2 cellular contexts compared by ENCODE assay signal in the genomic region with DNA sequence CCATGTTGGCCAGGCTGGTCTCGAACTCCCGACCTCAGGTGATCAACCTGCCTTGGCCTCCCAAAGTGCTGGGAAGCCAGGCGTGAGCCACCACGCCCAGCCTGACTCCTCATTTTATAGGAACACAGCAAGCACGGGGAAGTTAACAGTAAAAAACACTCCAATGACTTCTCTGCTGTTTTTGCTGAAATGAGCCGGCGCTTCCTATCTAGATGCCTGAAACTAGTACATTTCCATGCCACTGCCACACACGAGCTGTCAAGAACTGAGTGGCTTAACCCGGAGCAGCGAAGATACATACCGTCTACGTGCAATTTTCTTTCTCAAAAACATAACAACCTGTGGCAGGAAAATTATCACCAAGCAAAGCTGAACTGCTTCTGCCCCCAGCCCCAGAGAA.
TF ChIP-seq lines count a peak whose summit lies in the region.

No MANE protein-coding gene starts in this region.

TF ChIP-seq in GM23338, 12 proteins besides CTCF, POLR2A, EP300 and RAD21:
- TF ChIP-seq, protein P1, sequence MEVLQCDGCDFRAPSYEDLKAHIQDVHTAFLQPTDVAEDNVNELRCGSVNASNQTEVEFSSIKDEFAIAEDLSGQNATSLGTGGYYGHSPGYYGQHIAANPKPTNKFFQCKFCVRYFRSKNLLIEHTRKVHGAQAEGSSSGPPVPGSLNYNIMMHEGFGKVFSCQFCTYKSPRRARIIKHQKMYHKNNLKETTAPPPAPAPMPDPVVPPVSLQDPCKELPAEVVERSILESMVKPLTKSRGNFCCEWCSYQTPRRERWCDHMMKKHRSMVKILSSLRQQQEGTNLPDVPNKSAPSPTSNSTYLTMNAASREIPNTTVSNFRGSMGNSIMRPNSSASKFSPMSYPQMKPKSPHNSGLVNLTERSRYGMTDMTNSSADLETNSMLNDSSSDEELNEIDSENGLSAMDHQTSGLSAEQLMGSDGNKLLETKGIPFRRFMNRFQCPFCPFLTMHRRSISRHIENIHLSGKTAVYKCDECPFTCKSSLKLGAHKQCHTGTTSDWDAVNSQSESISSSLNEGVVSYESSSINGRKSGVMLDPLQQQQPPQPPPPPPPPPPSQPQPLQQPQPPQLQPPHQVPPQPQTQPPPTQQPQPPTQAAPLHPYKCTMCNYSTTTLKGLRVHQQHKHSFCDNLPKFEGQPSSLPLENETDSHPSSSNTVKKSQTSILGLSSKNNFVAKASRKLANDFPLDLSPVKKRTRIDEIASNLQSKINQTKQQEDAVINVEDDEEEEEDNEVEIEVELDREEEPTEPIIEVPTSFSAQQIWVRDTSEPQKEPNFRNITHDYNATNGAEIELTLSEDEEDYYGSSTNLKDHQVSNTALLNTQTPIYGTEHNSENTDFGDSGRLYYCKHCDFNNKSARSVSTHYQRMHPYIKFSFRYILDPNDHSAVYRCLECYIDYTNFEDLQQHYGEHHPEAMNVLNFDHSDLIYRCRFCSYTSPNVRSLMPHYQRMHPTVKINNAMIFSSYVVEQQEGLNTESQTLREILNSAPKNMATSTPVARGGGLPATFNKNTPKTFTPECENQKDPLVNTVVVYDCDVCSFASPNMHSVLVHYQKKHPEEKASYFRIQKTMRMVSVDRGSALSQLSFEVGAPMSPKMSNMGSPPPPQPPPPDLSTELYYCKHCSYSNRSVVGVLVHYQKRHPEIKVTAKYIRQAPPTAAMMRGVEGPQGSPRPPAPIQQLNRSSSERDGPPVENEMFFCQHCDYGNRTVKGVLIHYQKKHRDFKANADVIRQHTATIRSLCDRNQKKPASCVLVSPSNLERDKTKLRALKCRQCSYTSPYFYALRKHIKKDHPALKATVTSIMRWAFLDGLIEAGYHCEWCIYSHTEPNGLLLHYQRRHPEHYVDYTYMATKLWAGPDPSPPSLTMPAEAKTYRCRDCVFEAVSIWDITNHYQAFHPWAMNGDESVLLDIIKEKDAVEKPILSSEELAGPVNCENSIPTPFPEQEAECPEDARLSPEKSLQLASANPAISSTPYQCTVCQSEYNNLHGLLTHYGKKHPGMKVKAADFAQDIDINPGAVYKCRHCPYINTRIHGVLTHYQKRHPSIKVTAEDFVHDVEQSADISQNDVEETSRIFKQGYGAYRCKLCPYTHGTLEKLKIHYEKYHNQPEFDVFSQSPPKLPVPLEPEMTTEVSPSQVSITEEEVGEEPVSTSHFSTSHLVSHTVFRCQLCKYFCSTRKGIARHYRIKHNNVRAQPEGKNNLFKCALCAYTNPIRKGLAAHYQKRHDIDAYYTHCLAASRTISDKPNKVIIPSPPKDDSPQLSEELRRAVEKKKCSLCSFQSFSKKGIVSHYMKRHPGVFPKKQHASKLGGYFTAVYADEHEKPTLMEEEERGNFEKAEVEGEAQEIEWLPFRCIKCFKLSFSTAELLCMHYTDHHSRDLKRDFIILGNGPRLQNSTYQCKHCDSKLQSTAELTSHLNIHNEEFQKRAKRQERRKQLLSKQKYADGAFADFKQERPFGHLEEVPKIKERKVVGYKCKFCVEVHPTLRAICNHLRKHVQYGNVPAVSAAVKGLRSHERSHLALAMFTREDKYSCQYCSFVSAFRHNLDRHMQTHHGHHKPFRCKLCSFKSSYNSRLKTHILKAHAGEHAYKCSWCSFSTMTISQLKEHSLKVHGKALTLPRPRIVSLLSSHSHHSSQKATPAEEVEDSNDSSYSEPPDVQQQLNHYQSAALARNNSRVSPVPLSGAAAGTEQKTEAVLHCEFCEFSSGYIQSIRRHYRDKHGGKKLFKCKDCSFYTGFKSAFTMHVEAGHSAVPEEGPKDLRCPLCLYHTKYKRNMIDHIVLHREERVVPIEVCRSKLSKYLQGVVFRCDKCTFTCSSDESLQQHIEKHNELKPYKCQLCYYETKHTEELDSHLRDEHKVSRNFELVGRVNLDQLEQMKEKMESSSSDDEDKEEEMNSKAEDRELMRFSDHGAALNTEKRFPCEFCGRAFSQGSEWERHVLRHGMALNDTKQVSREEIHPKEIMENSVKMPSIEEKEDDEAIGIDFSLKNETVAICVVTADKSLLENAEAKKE (CRISPR knock-in tag; IDR thresholded peaks at IDR 0.05) = no peak
- no peak for TF ChIP-seq ZNF331 (CRISPR knock-in tag; IDR thresholded peaks at IDR 0.05; ENCODE audit: low read depth)
- TF ChIP-seq, protein P2, sequence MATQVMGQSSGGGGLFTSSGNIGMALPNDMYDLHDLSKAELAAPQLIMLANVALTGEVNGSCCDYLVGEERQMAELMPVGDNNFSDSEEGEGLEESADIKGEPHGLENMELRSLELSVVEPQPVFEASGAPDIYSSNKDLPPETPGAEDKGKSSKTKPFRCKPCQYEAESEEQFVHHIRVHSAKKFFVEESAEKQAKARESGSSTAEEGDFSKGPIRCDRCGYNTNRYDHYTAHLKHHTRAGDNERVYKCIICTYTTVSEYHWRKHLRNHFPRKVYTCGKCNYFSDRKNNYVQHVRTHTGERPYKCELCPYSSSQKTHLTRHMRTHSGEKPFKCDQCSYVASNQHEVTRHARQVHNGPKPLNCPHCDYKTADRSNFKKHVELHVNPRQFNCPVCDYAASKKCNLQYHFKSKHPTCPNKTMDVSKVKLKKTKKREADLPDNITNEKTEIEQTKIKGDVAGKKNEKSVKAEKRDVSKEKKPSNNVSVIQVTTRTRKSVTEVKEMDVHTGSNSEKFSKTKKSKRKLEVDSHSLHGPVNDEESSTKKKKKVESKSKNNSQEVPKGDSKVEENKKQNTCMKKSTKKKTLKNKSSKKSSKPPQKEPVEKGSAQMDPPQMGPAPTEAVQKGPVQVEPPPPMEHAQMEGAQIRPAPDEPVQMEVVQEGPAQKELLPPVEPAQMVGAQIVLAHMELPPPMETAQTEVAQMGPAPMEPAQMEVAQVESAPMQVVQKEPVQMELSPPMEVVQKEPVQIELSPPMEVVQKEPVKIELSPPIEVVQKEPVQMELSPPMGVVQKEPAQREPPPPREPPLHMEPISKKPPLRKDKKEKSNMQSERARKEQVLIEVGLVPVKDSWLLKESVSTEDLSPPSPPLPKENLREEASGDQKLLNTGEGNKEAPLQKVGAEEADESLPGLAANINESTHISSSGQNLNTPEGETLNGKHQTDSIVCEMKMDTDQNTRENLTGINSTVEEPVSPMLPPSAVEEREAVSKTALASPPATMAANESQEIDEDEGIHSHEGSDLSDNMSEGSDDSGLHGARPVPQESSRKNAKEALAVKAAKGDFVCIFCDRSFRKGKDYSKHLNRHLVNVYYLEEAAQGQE (IDR thresholded peaks at IDR 0.05; ENCODE audit: unreplicated experiment) = no peak
- TF ChIP-seq NANOG (IDR thresholded peaks at IDR 0.05; ENCODE audit: borderline replicate concordance) = no peak
- no peak for TF ChIP-seq JUNB (IDR thresholded peaks at IDR 0.05; ENCODE audit: unreplicated experiment)

TF ChIP-seq in WTC11, 78 proteins besides CTCF, POLR2A, EP300 and RAD21 (continued from another document):
- TF ChIP-seq, protein P3, sequence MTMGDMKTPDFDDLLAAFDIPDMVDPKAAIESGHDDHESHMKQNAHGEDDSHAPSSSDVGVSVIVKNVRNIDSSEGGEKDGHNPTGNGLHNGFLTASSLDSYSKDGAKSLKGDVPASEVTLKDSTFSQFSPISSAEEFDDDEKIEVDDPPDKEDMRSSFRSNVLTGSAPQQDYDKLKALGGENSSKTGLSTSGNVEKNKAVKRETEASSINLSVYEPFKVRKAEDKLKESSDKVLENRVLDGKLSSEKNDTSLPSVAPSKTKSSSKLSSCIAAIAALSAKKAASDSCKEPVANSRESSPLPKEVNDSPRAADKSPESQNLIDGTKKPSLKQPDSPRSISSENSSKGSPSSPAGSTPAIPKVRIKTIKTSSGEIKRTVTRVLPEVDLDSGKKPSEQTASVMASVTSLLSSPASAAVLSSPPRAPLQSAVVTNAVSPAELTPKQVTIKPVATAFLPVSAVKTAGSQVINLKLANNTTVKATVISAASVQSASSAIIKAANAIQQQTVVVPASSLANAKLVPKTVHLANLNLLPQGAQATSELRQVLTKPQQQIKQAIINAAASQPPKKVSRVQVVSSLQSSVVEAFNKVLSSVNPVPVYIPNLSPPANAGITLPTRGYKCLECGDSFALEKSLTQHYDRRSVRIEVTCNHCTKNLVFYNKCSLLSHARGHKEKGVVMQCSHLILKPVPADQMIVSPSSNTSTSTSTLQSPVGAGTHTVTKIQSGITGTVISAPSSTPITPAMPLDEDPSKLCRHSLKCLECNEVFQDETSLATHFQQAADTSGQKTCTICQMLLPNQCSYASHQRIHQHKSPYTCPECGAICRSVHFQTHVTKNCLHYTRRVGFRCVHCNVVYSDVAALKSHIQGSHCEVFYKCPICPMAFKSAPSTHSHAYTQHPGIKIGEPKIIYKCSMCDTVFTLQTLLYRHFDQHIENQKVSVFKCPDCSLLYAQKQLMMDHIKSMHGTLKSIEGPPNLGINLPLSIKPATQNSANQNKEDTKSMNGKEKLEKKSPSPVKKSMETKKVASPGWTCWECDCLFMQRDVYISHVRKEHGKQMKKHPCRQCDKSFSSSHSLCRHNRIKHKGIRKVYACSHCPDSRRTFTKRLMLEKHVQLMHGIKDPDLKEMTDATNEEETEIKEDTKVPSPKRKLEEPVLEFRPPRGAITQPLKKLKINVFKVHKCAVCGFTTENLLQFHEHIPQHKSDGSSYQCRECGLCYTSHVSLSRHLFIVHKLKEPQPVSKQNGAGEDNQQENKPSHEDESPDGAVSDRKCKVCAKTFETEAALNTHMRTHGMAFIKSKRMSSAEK (CRISPR knock-in tag; IDR thresholded peaks at IDR 0.05; ENCODE audit: borderline replicate concordance) = no peak
- TF ChIP-seq, protein P4, sequence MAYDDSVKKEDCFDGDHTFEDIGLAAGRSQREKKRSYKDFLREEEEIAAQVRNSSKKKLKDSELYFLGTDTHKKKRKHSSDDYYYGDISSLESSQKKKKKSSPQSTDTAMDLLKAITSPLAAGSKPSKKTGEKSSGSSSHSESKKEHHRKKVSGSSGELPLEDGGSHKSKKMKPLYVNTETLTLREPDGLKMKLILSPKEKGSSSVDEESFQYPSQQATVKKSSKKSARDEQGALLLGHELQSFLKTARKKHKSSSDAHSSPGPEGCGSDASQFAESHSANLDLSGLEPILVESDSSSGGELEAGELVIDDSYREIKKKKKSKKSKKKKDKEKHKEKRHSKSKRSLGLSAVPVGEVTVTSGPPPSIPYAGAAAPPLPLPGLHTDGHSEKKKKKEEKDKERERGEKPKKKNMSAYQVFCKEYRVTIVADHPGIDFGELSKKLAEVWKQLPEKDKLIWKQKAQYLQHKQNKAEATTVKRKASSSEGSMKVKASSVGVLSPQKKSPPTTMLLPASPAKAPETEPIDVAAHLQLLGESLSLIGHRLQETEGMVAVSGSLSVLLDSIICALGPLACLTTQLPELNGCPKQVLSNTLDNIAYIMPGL (CRISPR knock-in tag; IDR thresholded peaks at IDR 0.05) = no peak
- no peak for TF ChIP-seq CREB1 (CRISPR knock-in tag; IDR thresholded peaks at IDR 0.05)
- TF ChIP-seq, protein P5, sequence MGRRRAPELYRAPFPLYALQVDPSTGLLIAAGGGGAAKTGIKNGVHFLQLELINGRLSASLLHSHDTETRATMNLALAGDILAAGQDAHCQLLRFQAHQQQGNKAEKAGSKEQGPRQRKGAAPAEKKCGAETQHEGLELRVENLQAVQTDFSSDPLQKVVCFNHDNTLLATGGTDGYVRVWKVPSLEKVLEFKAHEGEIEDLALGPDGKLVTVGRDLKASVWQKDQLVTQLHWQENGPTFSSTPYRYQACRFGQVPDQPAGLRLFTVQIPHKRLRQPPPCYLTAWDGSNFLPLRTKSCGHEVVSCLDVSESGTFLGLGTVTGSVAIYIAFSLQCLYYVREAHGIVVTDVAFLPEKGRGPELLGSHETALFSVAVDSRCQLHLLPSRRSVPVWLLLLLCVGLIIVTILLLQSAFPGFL (CRISPR knock-in tag; IDR thresholded peaks at IDR 0.05; ENCODE audit: borderline replicate concordance) = no peak
- no peak for TF ChIP-seq FOXJ3 (CRISPR knock-in tag; IDR thresholded peaks at IDR 0.05; ENCODE audit: borderline replicate concordance)
- TF ChIP-seq, protein P6, sequence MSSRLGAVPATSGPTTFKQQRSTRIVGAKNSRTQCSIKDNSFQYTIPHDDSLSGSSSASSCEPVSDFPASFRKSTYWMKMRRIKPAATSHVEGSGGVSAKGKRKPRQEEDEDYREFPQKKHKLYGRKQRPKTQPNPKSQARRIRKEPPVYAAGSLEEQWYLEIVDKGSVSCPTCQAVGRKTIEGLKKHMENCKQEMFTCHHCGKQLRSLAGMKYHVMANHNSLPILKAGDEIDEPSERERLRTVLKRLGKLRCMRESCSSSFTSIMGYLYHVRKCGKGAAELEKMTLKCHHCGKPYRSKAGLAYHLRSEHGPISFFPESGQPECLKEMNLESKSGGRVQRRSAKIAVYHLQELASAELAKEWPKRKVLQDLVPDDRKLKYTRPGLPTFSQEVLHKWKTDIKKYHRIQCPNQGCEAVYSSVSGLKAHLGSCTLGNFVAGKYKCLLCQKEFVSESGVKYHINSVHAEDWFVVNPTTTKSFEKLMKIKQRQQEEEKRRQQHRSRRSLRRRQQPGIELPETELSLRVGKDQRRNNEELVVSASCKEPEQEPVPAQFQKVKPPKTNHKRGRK (CRISPR knock-in tag; IDR thresholded peaks at IDR 0.05; ENCODE audit: borderline replicate concordance) = no peak
- TF ChIP-seq JUN (CRISPR knock-in tag; IDR thresholded peaks at IDR 0.05) = no peak
- no peak for TF ChIP-seq TEAD4 (CRISPR knock-in tag; IDR thresholded peaks at IDR 0.05)
- no peak for TF ChIP-seq SMAD4 (CRISPR knock-in tag; IDR thresholded peaks at IDR 0.05)
